ENCODE assay signal across 8 cellular contexts in genomic region chrX:16718824-16719333, GRCh38. TPM values are rescaled to one million over a fixed set of nuclear protein-coding genes. Genes with fewer than 3 reads are reported as not detected.
DNase-seq lines count a peak whose midpoint lies in the region; ATAC-seq and TF ChIP-seq lines count a peak whose summit lies in the region.

No MANE protein-coding gene starts in this region.

- peak overlapping the region; percentile 73 for H3K4me3 ChIP-seq in Jurkat, Clone E6-1 (ENCODE audit: low read length)
- H3K4me3 ChIP-seq in neuronal stem cell (ENCODE audit: low read length in 2 of 2) = peak overlapping the region; percentile 72 to 74

- H3K18ac ChIP-seq in neuronal stem cell (ENCODE audit: low read length) = no peak overlapping the region

- intact Hi-C loops in dendritic cell treated with granulocyte-macrophage colony-stimulating factor and Interleukin-4, amounts not matched to agents 40 ng/mL and 50 ng/mL, for 4 days (cut with micrococcal nuclease) = loop anchor here (10.0 kb wide), 1 partner anchor 1706 kb away; the partner anchor contains the start of gene CDKL5

- no peaks in the 10 kb centered on the region for H3K27me3 ChIP-seq in neuronal stem cell (ENCODE audit: control insufficient read depth in 3 of 3, insufficient read depth in 3 of 3, low read depth in 1 of 3, low read length in 3 of 3)

- no peak overlapping the region for H4K91ac ChIP-seq in neuronal stem cell (ENCODE audit: low read depth, low read length, poor library complexity)

- H2BK120ac ChIP-seq in neuronal stem cell (ENCODE audit: low read depth, low read length) = no peak overlapping the region

- no CpG with 5 or more reads among the region's 6 CpGs for WGBS in neuronal stem cell (ENCODE audit: extremely low coverage in 2 of 2, insufficient read length in 2 of 2, insufficient replicate concordance in 1 of 2), 2 donors

- DNase-seq in stimulated activated naive CD8-positive, alpha-beta T cell treated with anti-CD3 and anti-CD28 coated beads, Interleukin-15, Interleukin-2, amounts not matched to agents 100 U/mL and 50 U/mL, for 24 hours = no peak
- no peak for DNase-seq in Jurkat, Clone E6-1 (ENCODE audit: low read depth, low spot score)
- DNase-seq in neuronal stem cell (ENCODE audit: low spot score) (no peak), NCI-H1694 (lab: John Stamatoyannopoulos, UW) (no peak), erythroblast (lab: John Stamatoyannopoulos, UW) (no peak)
- no peak for DNase-seq in stimulated activated CD4-positive, alpha-beta T cell treated with anti-CD3 and anti-CD28 coated beads, Interleukin-2, amount 100 ng/mL, for 48 hours

- H3K36me3 Mint-ChIP-seq in stimulated activated naive CD8-positive, alpha-beta T cell treated with anti-CD3 and anti-CD28 coated beads, Interleukin-15, Interleukin-2, amounts not matched to agents 100 ng/mL and 50 ng/mL, for 24 hours (ENCODE audit: low read depth) = peaks cover 5% of the 10 kb centered on the region
- peaks cover 11% of the 10 kb centered on the region for H3K36me3 Mint-ChIP-seq in dendritic cell treated with granulocyte-macrophage colony-stimulating factor and Interleukin-4, amounts not matched to agents 40 ng/mL and 50 ng/mL, for 4 days (ENCODE audit: low read depth)

- peaks cover 32% of the 10 kb centered on the region for H3K4me1 Mint-ChIP-seq in stimulated activated naive CD8-positive, alpha-beta T cell treated with anti-CD3 and anti-CD28 coated beads, Interleukin-15, Interleukin-2, amounts not matched to agents 100 ng/mL and 50 ng/mL, for 24 hours (ENCODE audit: low read depth)
- peaks cover 4% of the 10 kb centered on the region for H3K4me1 Mint-ChIP-seq in dendritic cell treated with granulocyte-macrophage colony-stimulating factor and Interleukin-4, amounts not matched to agents 40 ng/mL and 50 ng/mL, for 4 days (ENCODE audit: low read depth)

- H3K4me2 ChIP-seq in neuronal stem cell (ENCODE audit: insufficient read depth, low read length, poor library complexity, severe bottlenecking) = peak overlapping the region; percentile 60

- H3K4me3 Mint-ChIP-seq in stimulated activated naive CD8-positive, alpha-beta T cell treated with anti-CD3 and anti-CD28 coated beads, Interleukin-15, Interleukin-2, amounts not matched to agents 100 ng/mL and 50 ng/mL, for 24 hours = peak overlapping the region; percentile 87
- H3K4me3 Mint-ChIP-seq in dendritic cell treated with granulocyte-macrophage colony-stimulating factor and Interleukin-4, amounts not matched to agents 40 ng/mL and 50 ng/mL, for 4 days = peak overlapping the region; percentile 96

- H3K27ac ChIP-seq in neuronal stem cell (replicated peaks; ENCODE audit: low read length) = peak overlapping the region; percentile 95

- H2BK15ac ChIP-seq in neuronal stem cell (ENCODE audit: low read length) = no peak overlapping the region

- no peak overlapping the region for H3K23ac ChIP-seq in neuronal stem cell (ENCODE audit: low read depth, low read length, poor library complexity)

- no peak for ATAC-seq in stimulated activated naive CD8-positive, alpha-beta T cell treated with anti-CD3 and anti-CD28 coated beads, Interleukin-15, Interleukin-2, amounts not matched to agents 100 U/mL and 50 U/mL, for 24 hours

- H4K8ac ChIP-seq in neuronal stem cell (ENCODE audit: low read depth, low read length) = no peak overlapping the region

- H3K27ac Mint-ChIP-seq in stimulated activated naive CD8-positive, alpha-beta T cell treated with anti-CD3 and anti-CD28 coated beads, Interleukin-15, Interleukin-2, amounts not matched to agents 100 ng/mL and 50 ng/mL, for 24 hours = peak overlapping the region; percentile 93
- H3K27ac Mint-ChIP-seq in dendritic cell treated with granulocyte-macrophage colony-stimulating factor and Interleukin-4, amounts not matched to agents 40 ng/mL and 50 ng/mL, for 4 days = peak overlapping the region; percentile 97

- H3K9me3 ChIP-seq in neuronal stem cell (replicated peaks in 1 of 2; ENCODE audit: control insufficient read depth in 2 of 2, insufficient read depth in 1 of 2, low read depth in 1 of 2, low read length in 2 of 2) = no peaks in the 10 kb centered on the region

- no peak overlapping the region for H2AK5ac ChIP-seq in neuronal stem cell (ENCODE audit: low read depth, low read length)

- no peaks in the 10 kb centered on the region for H3K9me3 Mint-ChIP-seq in stimulated activated naive CD8-positive, alpha-beta T cell treated with anti-CD3 and anti-CD28 coated beads, Interleukin-15, Interleukin-2, amounts not matched to agents 100 ng/mL and 50 ng/mL, for 24 hours
- no peaks in the 10 kb centered on the region for H3K9me3 Mint-ChIP-seq in dendritic cell treated with granulocyte-macrophage colony-stimulating factor and Interleukin-4, amounts not matched to agents 40 ng/mL and 50 ng/mL, for 4 days

- H2BK12ac ChIP-seq in neuronal stem cell (ENCODE audit: low read length) = no peak overlapping the region

- no peak overlapping the region for H3K9ac ChIP-seq in neuronal stem cell (ENCODE audit: low read depth, low read length, poor library complexity)

- no peak overlapping the region for H3K14ac ChIP-seq in neuronal stem cell (ENCODE audit: low read length)

- H2BK5ac ChIP-seq in neuronal stem cell (ENCODE audit: low read length) = no peak overlapping the region

- H3K36me3 ChIP-seq in neuronal stem cell (replicated peaks in 1 of 2; ENCODE audit: control insufficient read depth in 2 of 2, insufficient read depth in 2 of 2, low read length in 2 of 2) = peaks cover 0 to 10% of the 10 kb centered on the region in 2 donors

- no peaks in the 10 kb centered on the region for H3K4me1 ChIP-seq in neuronal stem cell (ENCODE audit: control insufficient read depth in 2 of 2, insufficient read depth in 1 of 2, low read depth in 1 of 2, low read length in 2 of 2)

- H3K79me1 ChIP-seq in neuronal stem cell (ENCODE audit: low read depth, low read length) = no peaks in the 10 kb centered on the region

- no peak overlapping the region for H3K4ac ChIP-seq in neuronal stem cell (ENCODE audit: low read length)

- H2AFZ ChIP-seq in neuronal stem cell (ENCODE audit: low read length) = peak overlapping the region; percentile 92

- no peak for TF ChIP-seq POLR2A in erythroblast (IDR thresholded peaks at IDR 0.05; ENCODE audit: low read length)

- no peaks in the 10 kb centered on the region for H3K27me3 Mint-ChIP-seq in stimulated activated naive CD8-positive, alpha-beta T cell treated with anti-CD3 and anti-CD28 coated beads, Interleukin-15, Interleukin-2, amounts not matched to agents 100 ng/mL and 50 ng/mL, for 24 hours
- H3K27me3 Mint-ChIP-seq in dendritic cell treated with granulocyte-macrophage colony-stimulating factor and Interleukin-4, amounts not matched to agents 40 ng/mL and 50 ng/mL, for 4 days = no peaks in the 10 kb centered on the region

RNA-seq across cellular contexts. Expression of gene SYAP1, which starts 0.5 kb away (rescaled TPM):
- 13.9 TPM for polyA plus RNA-seq in Jurkat, Clone E6-1 (2012; ENCODE audit: insufficient read depth, insufficient read length)
- 11.1 TPM for polyA plus RNA-seq in neuronal stem cell (2013, experiment 1 of 2)
- 11.7 TPM for polyA plus RNA-seq in neuronal stem cell (2013, experiment 2 of 2)

RNA-seq across cellular contexts. Expression of gene CTPS2, which starts 6.4 kb away (rescaled TPM):
- not detected for polyA plus RNA-seq in Jurkat, Clone E6-1 (2012; ENCODE audit: insufficient read depth, insufficient read length)
- 19.2 TPM for polyA plus RNA-seq in neuronal stem cell (2013, experiment 1 of 2)
- 19.3 TPM for polyA plus RNA-seq in neuronal stem cell (2013, experiment 2 of 2)
